13 cellular contexts compared by ENCODE assay signal in genomic region chr4:88765729-88766128, GRCh38.
DNase-seq lines count a peak whose midpoint lies in the region; ATAC-seq, FAIRE-seq and TF ChIP-seq lines count a peak whose summit lies in the region.
"Had no signal": no experiment of that assay in that cellular context is flagged by ENCODE, and none has a peak within 500 bp of the region (broad histone marks: within the 10 kb centered on the region; RNA-seq: fewer than 3 reads in every experiment).

No MANE protein-coding gene starts in this region.

- no peaks in the 10 kb centered on the region for H3K9me3 ChIP-seq in pancreas

- H3K27ac ChIP-seq in foreskin keratinocyte (no peak overlapping the region), pancreas (no peak overlapping the region)

- intact Hi-C loops in pancreas (cut with DNase I), result no loop called here
- intact Hi-C loops in natural killer cell (cut with micrococcal nuclease), result no loop called here

- FAIRE-seq in pancreas (lab: Jason Lieb, UNC), result no peak

- DNase-seq in GM03348 (ENCODE audit: low spot score) (peak; percentile 79), SW480 (ENCODE audit: low spot score) (peak; percentile 21), foreskin keratinocyte (peak; percentile 26 to 75), pancreas (no peak), SKM-1 (lab: John Stamatoyannopoulos, UW; ENCODE audit: unreplicated experiment) (no peak), natural killer cell (no peak)
- DNase-seq in activated CD4-positive, alpha-beta T cell treated with anti-CD3 and anti-CD28 coated beads, Interleukin-2, amount 10 ng/mL, durations not matched to agents 7 days and 5 days, result no peak
- DNase-seq: activated T-cell treated with anti-CD3 and anti-CD28 coated beads, Interleukin-2, amount 50 U/mL, for 1 hour; NCI-H1694; stimulated activated naive CD4-positive, alpha-beta T cell treated with Interleukin-2 at 50 U/mL for 16 hours; T-helper 1 cell had no signal

- H3K27me3 ChIP-seq in foreskin keratinocyte, result no peaks in the 10 kb centered on the region
- H3K27me3 ChIP-seq in pancreas, result no peaks in the 10 kb centered on the region

- H3K4me1 Mint-ChIP-seq in activated CD4-positive, alpha-beta T cell treated with anti-CD3 and anti-CD28 coated beads, Interleukin-2, amount 10 ng/mL, durations not matched to agents 7 days and 5 days, result peaks cover 3% of the 10 kb centered on the region
- peaks cover 14% of the 10 kb centered on the region in 2 donors for H3K4me1 Mint-ChIP-seq in natural killer cell

- no peak overlapping the region for H3K4me3 Mint-ChIP-seq in activated CD4-positive, alpha-beta T cell treated with anti-CD3 and anti-CD28 coated beads, Interleukin-2, amount 10 ng/mL, durations not matched to agents 7 days and 5 days
- no peak overlapping the region for H3K4me3 Mint-ChIP-seq in natural killer cell

- 43 to 51% methylated on average over 2 of the region's 2 CpGs for WGBS in pancreas, 2 donors

- POLR2A ChIA-PET in activated CD4-positive, alpha-beta T cell treated with anti-CD3 and anti-CD28 coated beads, Interleukin-2, amount 10 ng/mL, durations not matched to agents 7 days and 5 days (lab: Charles Lee), result no interaction called here

- no peak for TF ChIP-seq CTCF in foreskin keratinocyte (conservative IDR thresholded peaks at IDR 0.05)
- no peak for TF ChIP-seq CTCF in pancreas (IDR thresholded peaks at IDR 0.05)
- no peak for TF ChIP-seq CTCF in natural killer cell (IDR thresholded peaks at IDR 0.05)

- H3K4me1 ChIP-seq in foreskin keratinocyte, result no peaks in the 10 kb centered on the region
- H3K4me1 ChIP-seq in pancreas, result peaks cover 4 to 13% (median 5%) of the 10 kb centered on the region in 3 donors

- no peaks in the 10 kb centered on the region for H3K9me3 Mint-ChIP-seq in activated CD4-positive, alpha-beta T cell treated with anti-CD3 and anti-CD28 coated beads, Interleukin-2, amount 10 ng/mL, durations not matched to agents 7 days and 5 days
- no peaks in the 10 kb centered on the region for H3K9me3 Mint-ChIP-seq in natural killer cell

- peaks cover 4% of the 10 kb centered on the region for H3K27me3 Mint-ChIP-seq in activated CD4-positive, alpha-beta T cell treated with anti-CD3 and anti-CD28 coated beads, Interleukin-2, amount 10 ng/mL, durations not matched to agents 7 days and 5 days
- no peaks in the 10 kb centered on the region for H3K27me3 Mint-ChIP-seq in natural killer cell (ENCODE audit: low read depth in 2 of 2)
- H3K27me3 Mint-ChIP-seq: progenitor cell of endocrine pancreas had no signal

- CTCF ChIA-PET in activated CD4-positive, alpha-beta T cell treated with anti-CD3 and anti-CD28 coated beads, Interleukin-2, amount 10 ng/mL, durations not matched to agents 7 days and 5 days (lab: Charles Lee), result no interaction called here

- H3K4me3 ChIP-seq in pancreas, result no peak overlapping the region

- H3K27ac Mint-ChIP-seq in activated CD4-positive, alpha-beta T cell treated with anti-CD3 and anti-CD28 coated beads, Interleukin-2, amount 10 ng/mL, durations not matched to agents 7 days and 5 days, result no peak overlapping the region
- no peak overlapping the region for H3K27ac Mint-ChIP-seq in natural killer cell
- H3K27ac Mint-ChIP-seq: progenitor cell of endocrine pancreas had no signal

- H3K36me3 Mint-ChIP-seq in activated CD4-positive, alpha-beta T cell treated with anti-CD3 and anti-CD28 coated beads, Interleukin-2, amount 10 ng/mL, durations not matched to agents 7 days and 5 days (ENCODE audit: low read depth), result peaks cover 11% of the 10 kb centered on the region
- H3K36me3 Mint-ChIP-seq in natural killer cell, result no peaks in the 10 kb centered on the region

- ATAC-seq in foreskin keratinocyte, result peak; percentile 91
- peak; percentile 57 to 89 (median 73) for ATAC-seq in pancreas
- ATAC-seq in HG02981 (IDR thresholded peaks at IDR 0.05; ENCODE audit: unreplicated experiment), result no peak
- ATAC-seq in natural killer cell, result no peak

- peaks cover 0 to 10% (median 0%) of the 10 kb centered on the region in 3 donors for H3K36me3 ChIP-seq in pancreas

Comparison
In these comparisons a context has a peak if more than half of its experiments do, and no peak if none do; other contexts are left out.
1. DNase-seq: peak in GM03348 (single experiment), SW480 (single experiment) and foreskin keratinocyte (2 of 2); none in pancreas (0 of 6), SKM-1 (single experiment), activated CD4-positive, alpha-beta T cell treated with anti-CD3 and anti-CD28 coated beads, Interleukin-2, amount 10 ng/mL, durations not matched to agents 7 days and 5 days (single experiment) and natural killer cell (single experiment).
2. ATAC-seq: peak in foreskin keratinocyte (single experiment) and pancreas (4 of 4); none in HG02981 (single experiment) and natural killer cell (0 of 3).